8 cellular contexts compared by ENCODE assay signal in genomic region chr19:18894254-18895037, GRCh38. TPM values are rescaled to one million over a fixed set of nuclear protein-coding genes. Genes with fewer than 3 reads are reported as not detected.
DNase-seq lines count a peak whose midpoint lies in the region; ATAC-seq and TF ChIP-seq lines count a peak whose summit lies in the region.

No MANE protein-coding gene starts in this region.

- DNase-seq in astrocyte of the cerebellum (ENCODE audit: low read depth) (no peak), lower lobe of right lung (no peak), MV-4-11 (lab: John Stamatoyannopoulos, UW) (no peak), T-cell (no peak)
- no peak for DNase-seq in stimulated activated CD4-positive, alpha-beta T cell treated with anti-CD3 and anti-CD28 coated beads, Interleukin-4, amount 100 ng/mL, for 24 hours

- H3K9me3 ChIP-seq in HUES6 (ENCODE audit: control insufficient read depth, insufficient read depth, low read depth, low read length) (no peaks in the 10 kb centered on the region), lower lobe of right lung (no peaks in the 10 kb centered on the region)

- H3K36me3 ChIP-seq in ACC112 (ENCODE audit: insufficient read depth, low read length) = no peaks in the 10 kb centered on the region
- peaks cover 7% of the 10 kb centered on the region for H3K36me3 ChIP-seq in HUES6 (ENCODE audit: control insufficient read depth, insufficient read depth, low read length)
- H3K36me3 ChIP-seq in lower lobe of right lung = peaks cover 6% of the 10 kb centered on the region

- H3K27me3 Mint-ChIP-seq in T-cell = peaks cover 27 to 42% of the 10 kb centered on the region in 2 donors

- POLR2A ChIA-PET in T-cell (lab: Charles Lee) = no interaction called here

- H3K27ac ChIP-seq in ACC112 (ENCODE audit: low read depth, low read length) (no peak overlapping the region), HUES6 (ENCODE audit: low read depth, low read length) (no peak overlapping the region), lower lobe of right lung (no peak overlapping the region)

- H3K9ac ChIP-seq in HUES6 (ENCODE audit: low read length) = peak overlapping the region; percentile 54

- no peaks in the 10 kb centered on the region for H3K9me3 Mint-ChIP-seq in T-cell

- H3K4me3 ChIP-seq in ACC112 (ENCODE audit: low read depth, low read length) = peak overlapping the region; percentile 79
- H3K4me3 ChIP-seq in HUES6 (ENCODE audit: low read depth, low read length) = peak overlapping the region; percentile 75
- H3K4me3 ChIP-seq in astrocyte of the cerebellum (ENCODE audit: low read depth, low read length) = peak overlapping the region; percentile 40
- peak overlapping the region; percentile 37 for H3K4me3 ChIP-seq in lower lobe of right lung

- H3K4me1 Mint-ChIP-seq in T-cell = peaks cover 5 to 14% (median 12%) of the 10 kb centered on the region in 3 donors

- no peak overlapping the region for H3K27ac Mint-ChIP-seq in T-cell

- peak overlapping the region in 1 of 3 donors; percentile 29 for H3K4me3 Mint-ChIP-seq in T-cell

- H3K27me3 ChIP-seq in ACC112 (ENCODE audit: insufficient read depth, low read length) (no peaks in the 10 kb centered on the region), HUES6 (ENCODE audit: control insufficient read depth, insufficient read depth, low read length) (peaks cover 18% of the 10 kb centered on the region), lower lobe of right lung (ENCODE audit: low read depth) (peaks cover 31% of the 10 kb centered on the region)

- H2AFZ ChIP-seq in ACC112 (ENCODE audit: low read length, unreplicated experiment) = no peak overlapping the region

- H3K36me3 Mint-ChIP-seq in T-cell = no peaks in the 10 kb centered on the region

- no peaks in the 10 kb centered on the region for H3K79me2 ChIP-seq in ACC112 (ENCODE audit: control insufficient read depth, insufficient read depth, low read length, unreplicated experiment)

- in situ Hi-C loops in astrocyte of the cerebellum (cut with HindIII; ENCODE audit: low sequenced_read_pairs) = no loop called here

- TF ChIP-seq CTCF in astrocyte of the cerebellum (IDR thresholded peaks at IDR 0.05; ENCODE audit: low read depth, low read length, missing control alignments) (no peak), lower lobe of right lung (IDR thresholded peaks at IDR 0.05) (no peak)

- intact Hi-C loops in lower lobe of right lung (cut with DNase I) = no loop called here

- CTCF ChIA-PET in T-cell (lab: Charles Lee) = no interaction called here

- peaks cover 3% of the 10 kb centered on the region for H3K4me1 ChIP-seq in ACC112 (ENCODE audit: control insufficient read depth, insufficient read depth, low read length, unreplicated experiment)
- peaks cover 4% of the 10 kb centered on the region; the same call in 1 of the 2 replicates for H3K4me1 ChIP-seq in HUES6 (ENCODE audit: control insufficient read depth, insufficient read depth, low read length)
- H3K4me1 ChIP-seq in lower lobe of right lung = peaks cover 16% of the 10 kb centered on the region

- no peak for ATAC-seq in lower lobe of right lung
- no peak for ATAC-seq in T-cell (replicated peaks in 1 of 4)
- ATAC-seq in HG02623 (IDR thresholded peaks at IDR 0.05; ENCODE audit: unreplicated experiment) = no peak

RNA-seq across cellular contexts. Expression of gene CERS1, which starts 1.5 kb away (rescaled TPM):
- total RNA-seq in lower lobe of right lung = not detected
- total RNA-seq in T-cell = under 1 TPM in 2 of 5 donors, not detected in 3; 0.20 TPM

RNA-seq across cellular contexts. Expression of gene COPE, which starts 24.7 kb away (rescaled TPM):
- total RNA-seq in lower lobe of right lung = 145 TPM
- 100 to 1,000 TPM; 148 to 222 (median 189) TPM for total RNA-seq in T-cell

RNA-seq across cellular contexts. Expression of gene DDX49, which starts 25.1 kb away (rescaled TPM):
- total RNA-seq in lower lobe of right lung (32.2 TPM), T-cell (10 to 100 TPM; 42.4 to 55.3 (median 48.1) TPM)

RNA-seq across cellular contexts. Expression of gene HOMER3, which starts 46.6 kb away (rescaled TPM):
- total RNA-seq in lower lobe of right lung (20.5 TPM), T-cell (1 to 10 TPM in 4 of 5 donors, under 1 TPM in 1; 0.93 to 1.9 (median 1.3) TPM)
